In genomic region chr7:105304040-105304895, GRCh38 we compare ENCODE assay signal across 8 cellular contexts.
DNase-seq lines count a peak whose midpoint lies in the region; ATAC-seq and TF ChIP-seq lines count a peak whose summit lies in the region.

No MANE protein-coding gene starts in this region.

- peak overlapping the region in 5 of 7 donors; percentile 5 to 83 (median 30) for H3K27ac Mint-ChIP-seq in CD4-positive, alpha-beta memory T cell

- intact Hi-C loops in CD4-positive, alpha-beta memory T cell (cut with micrococcal nuclease) = no loop called here
- intact Hi-C loops in esophagus muscularis mucosa (cut with DNase I) = no loop called here

- WGBS in esophagus muscularis mucosa = 63% methylated on average over 5 of the region's 5 CpGs

- no peak for TF ChIP-seq POLR2A in esophagus muscularis mucosa (IDR thresholded peaks at IDR 0.05; ENCODE audit: low read depth)

- H3K27ac ChIP-seq in CD4-positive, alpha-beta memory T cell (ENCODE audit: low read depth, low read length) = no peak overlapping the region
- no peak overlapping the region for H3K27ac ChIP-seq in esophagus muscularis mucosa (replicated peaks in 1 of 4)

- no peak for DNase-seq in CD4-positive, alpha-beta memory T cell
- DNase-seq in cardiac fibroblast (ENCODE audit: low read depth in 2 of 2) (peak; percentile 43 to 74), non-pigmented ciliary epithelial cell (ENCODE audit: low read depth) (peak; percentile 8), NCI-H82 (lab: John Stamatoyannopoulos, UW) (no peak), esophagus muscularis mucosa (ENCODE audit: extremely low spot score) (no peak)
- no peak for DNase-seq in activated naive CD4-positive, alpha-beta T cell treated with anti-CD3 and anti-CD28 coated beads, Interleukin-2, amount 50 U/mL, for 16 hours

- ATAC-seq in GM21360 (IDR thresholded peaks at IDR 0.05; ENCODE audit: unreplicated experiment) = peak; percentile 52
- ATAC-seq in HG03521 (IDR thresholded peaks at IDR 0.05; ENCODE audit: unreplicated experiment) = peak; percentile 56

- peak overlapping the region in 5 of 8 donors; percentile 22 to 60 (median 56) for H3K4me3 Mint-ChIP-seq in CD4-positive, alpha-beta memory T cell

- no peaks in the 10 kb centered on the region for H3K36me3 ChIP-seq in CD4-positive, alpha-beta memory T cell (ENCODE audit: insufficient read depth, low read length)
- H3K36me3 ChIP-seq in esophagus muscularis mucosa = no peaks in the 10 kb centered on the region

- TF ChIP-seq CTCF in cardiac fibroblast (IDR thresholded peaks at IDR 0.05; ENCODE audit: low read depth, low read length) = no peak
- no peak for TF ChIP-seq CTCF in esophagus muscularis mucosa (IDR thresholded peaks at IDR 0.05)

- H3K9me3 ChIP-seq in CD4-positive, alpha-beta memory T cell (ENCODE audit: control insufficient read depth in 1 of 2, low read length in 2 of 2) = no peaks in the 10 kb centered on the region
- peaks cover 0 to 3% (median 0%) of the 10 kb centered on the region in 4 donors for H3K9me3 ChIP-seq in esophagus muscularis mucosa

- no peaks in the 10 kb centered on the region for H3K27me3 ChIP-seq in CD4-positive, alpha-beta memory T cell (ENCODE audit: insufficient read depth, low read length)
- H3K27me3 ChIP-seq in esophagus muscularis mucosa = no peaks in the 10 kb centered on the region

- H3K27me3 Mint-ChIP-seq in CD4-positive, alpha-beta memory T cell = no peaks in the 10 kb centered on the region

- POLR2A ChIA-PET in CD4-positive, alpha-beta memory T cell (lab: Charles Lee; ENCODE audit: partially characterized antibody) = interaction anchor here (0.6 to 1.5 kb wide), 5 partner anchors 37 to 163 kb away, joined by 3 to 5 read pairs (median 3); no protein-coding TSS in a partner anchor

- peaks cover 0 to 5% (median 0%) of the 10 kb centered on the region in 8 donors for H3K9me3 Mint-ChIP-seq in CD4-positive, alpha-beta memory T cell

- H3K36me3 Mint-ChIP-seq in CD4-positive, alpha-beta memory T cell = peaks cover 3% of the 10 kb centered on the region in 2 donors

- H3K4me3 ChIP-seq in CD4-positive, alpha-beta memory T cell (ENCODE audit: low read length in 2 of 2) = no peak overlapping the region
- H3K4me3 ChIP-seq in cardiac fibroblast (replicated peaks in 1 of 2; ENCODE audit: low read depth in 2 of 2, low read length in 2 of 2) (no peak overlapping the region), esophagus muscularis mucosa (peak overlapping the region in 2 of 4 donors; percentile 7 to 37)

- CTCF ChIA-PET in CD4-positive, alpha-beta memory T cell (lab: Charles Lee; ENCODE audit: partially characterized antibody) = interaction anchor here (0.9 kb wide), 1 partner anchor 323 kb away, joined by 3 read pairs; no protein-coding TSS in a partner anchor

- H3K4me1 Mint-ChIP-seq in CD4-positive, alpha-beta memory T cell = peaks cover 53 to 79% (median 64%) of the 10 kb centered on the region in 4 donors

- no peak for TF ChIP-seq EP300 in esophagus muscularis mucosa (IDR thresholded peaks at IDR 0.05)

- peaks cover 73% of the 10 kb centered on the region for H3K4me1 ChIP-seq in CD4-positive, alpha-beta memory T cell (ENCODE audit: insufficient read depth, low read length)
- peaks cover 9 to 43% (median 32%) of the 10 kb centered on the region in 4 donors for H3K4me1 ChIP-seq in esophagus muscularis mucosa

Comparison
In these comparisons a context has a peak if more than half of its experiments do, and no peak if none do; other contexts are left out.
1. DNase-seq: peak in cardiac fibroblast (2 of 2) and non-pigmented ciliary epithelial cell (single experiment); none in CD4-positive, alpha-beta memory T cell (0 of 5), NCI-H82 (single experiment), activated naive CD4-positive, alpha-beta T cell treated with anti-CD3 and anti-CD28 coated beads, Interleukin-2, amount 50 U/mL, for 16 hours (single experiment) and esophagus muscularis mucosa (single experiment).